Comparison of ENCODE assay signal across 19 cellular contexts in genomic region chr4:184653650-184654049, GRCh38. TPM values are rescaled to one million over a fixed set of nuclear protein-coding genes. Genes with fewer than 3 reads are reported as not detected.
DNase-seq lines count a peak whose midpoint lies in the region; ATAC-seq and TF ChIP-seq lines count a peak whose summit lies in the region.
"Had no signal": no experiment of that assay in that cellular context is flagged by ENCODE, and none has a peak within 500 bp of the region (broad histone marks: within the 10 kb centered on the region; RNA-seq: fewer than 3 reads in every experiment).

No MANE protein-coding gene starts in this region.

- H3K9me3 Mint-ChIP-seq in activated CD4-positive, alpha-beta T cell treated with anti-CD3 and anti-CD28 coated beads for 36 hours (ENCODE audit: low read depth), result no peaks in the 10 kb centered on the region
- H3K9me3 Mint-ChIP-seq in activated CD4-positive, alpha-beta T cell treated with anti-CD3 and anti-CD28 coated beads, Interleukin-2, amount 10 ng/mL, durations not matched to agents 7 days and 5 days, result no peaks in the 10 kb centered on the region
- H3K9me3 Mint-ChIP-seq: naive B cell had no signal

- H3K4me3 ChIP-seq in SJCRH30, result no peak overlapping the region
- no peak overlapping the region for H3K4me3 ChIP-seq in foreskin fibroblast (ENCODE audit: low read depth in 1 of 2, low read length in 2 of 2)
- no peak overlapping the region for H3K4me3 ChIP-seq in heart left ventricle
- H3K4me3 ChIP-seq: heart right ventricle, upper lobe of left lung had no signal

- peaks cover 15% of the 10 kb centered on the region for H3K4me1 Mint-ChIP-seq in activated CD4-positive, alpha-beta T cell treated with anti-CD3 and anti-CD28 coated beads for 36 hours
- peaks cover 26% of the 10 kb centered on the region for H3K4me1 Mint-ChIP-seq in activated CD4-positive, alpha-beta T cell treated with anti-CD3 and anti-CD28 coated beads, Interleukin-2, amount 10 ng/mL, durations not matched to agents 7 days and 5 days

- no peak for TF ChIP-seq CTCF in foreskin fibroblast (IDR thresholded peaks at IDR 0.05; ENCODE audit: low read depth, low read length)
- TF ChIP-seq CTCF in heart left ventricle (IDR thresholded peaks at IDR 0.05), result no peak

- H3K27ac ChIP-seq in SJCRH30, result peak overlapping the region; percentile 59
- H3K27ac ChIP-seq in heart left ventricle, result no peak overlapping the region
- H3K27ac ChIP-seq: 22Rv1, heart right ventricle, upper lobe of left lung had no signal

- DNase-seq in activated CD4-positive, alpha-beta T cell treated with anti-CD3 and anti-CD28 coated beads for 36 hours, result no peak
- DNase-seq in activated CD4-positive, alpha-beta T cell treated with anti-CD3 and anti-CD28 coated beads, Interleukin-2, amount 10 ng/mL, durations not matched to agents 7 days and 5 days, result no peak
- DNase-seq in SJCRH30 (peak; percentile 71 to 90), foreskin fibroblast (peak; percentile 59 to 81), stromal cell of bone marrow (ENCODE audit: low read depth) (peak; percentile 41), heart left ventricle (no peak), RKO (ENCODE audit: low spot score) (no peak)
- DNase-seq: activated naive CD4-positive, alpha-beta T cell treated with anti-CD3 and anti-CD28 coated beads, Interleukin-2, amount 50 U/mL, for 16 hours; caudate nucleus; heart right ventricle; Kasumi-1; left colon; naive B cell; NCI-H187 treated with DMSO at 0.1 percent for 48 hours; stimulated activated CD4-positive, alpha-beta T cell treated with anti-CD3 and anti-CD28 coated beads, Interleukin-2, amount 100 ng/mL, for 48 hours; upper lobe of left lung had no signal

- WGBS in heart left ventricle, 4 donors, result 15 to 32% (median 27%) methylated on average over 2 of the region's 2 CpGs

- H3K27ac Mint-ChIP-seq in activated CD4-positive, alpha-beta T cell treated with anti-CD3 and anti-CD28 coated beads for 36 hours, result peak overlapping the region; percentile 1
- no peak overlapping the region for H3K27ac Mint-ChIP-seq in activated CD4-positive, alpha-beta T cell treated with anti-CD3 and anti-CD28 coated beads, Interleukin-2, amount 10 ng/mL, durations not matched to agents 7 days and 5 days
- H3K27ac Mint-ChIP-seq: naive B cell had no signal

- H3K4me3 Mint-ChIP-seq in activated CD4-positive, alpha-beta T cell treated with anti-CD3 and anti-CD28 coated beads for 36 hours, result no peak overlapping the region
- no peak overlapping the region for H3K4me3 Mint-ChIP-seq in activated CD4-positive, alpha-beta T cell treated with anti-CD3 and anti-CD28 coated beads, Interleukin-2, amount 10 ng/mL, durations not matched to agents 7 days and 5 days

- H3K27me3 ChIP-seq in SJCRH30, result no peaks in the 10 kb centered on the region
- H3K27me3 ChIP-seq in heart left ventricle, result no peaks in the 10 kb centered on the region
- H3K27me3 ChIP-seq: heart right ventricle, upper lobe of left lung had no signal

- H3K36me3 ChIP-seq in SJCRH30, result no peaks in the 10 kb centered on the region
- peaks cover 0 to 28% (median 4%) of the 10 kb centered on the region in 9 donors for H3K36me3 ChIP-seq in heart left ventricle

- H3K27me3 Mint-ChIP-seq in activated CD4-positive, alpha-beta T cell treated with anti-CD3 and anti-CD28 coated beads for 36 hours, result no peaks in the 10 kb centered on the region
- H3K27me3 Mint-ChIP-seq in activated CD4-positive, alpha-beta T cell treated with anti-CD3 and anti-CD28 coated beads, Interleukin-2, amount 10 ng/mL, durations not matched to agents 7 days and 5 days, result no peaks in the 10 kb centered on the region
- H3K27me3 Mint-ChIP-seq: naive B cell had no signal

- H3K4me1 ChIP-seq in SJCRH30, result peaks cover 9% of the 10 kb centered on the region
- H3K4me1 ChIP-seq in heart left ventricle, result peaks cover 0 to 28% (median 9%) of the 10 kb centered on the region in 12 donors

- H3K36me3 Mint-ChIP-seq in activated CD4-positive, alpha-beta T cell treated with anti-CD3 and anti-CD28 coated beads for 36 hours (ENCODE audit: low read depth), result peaks cover 18% of the 10 kb centered on the region
- peaks cover 22% of the 10 kb centered on the region for H3K36me3 Mint-ChIP-seq in activated CD4-positive, alpha-beta T cell treated with anti-CD3 and anti-CD28 coated beads, Interleukin-2, amount 10 ng/mL, durations not matched to agents 7 days and 5 days (ENCODE audit: low read depth)
- H3K36me3 Mint-ChIP-seq: naive B cell had no signal

- H3K9me3 ChIP-seq in SJCRH30 (replicated peaks), result no peaks in the 10 kb centered on the region
- no peaks in the 10 kb centered on the region for H3K9me3 ChIP-seq in heart left ventricle
- H3K9me3 ChIP-seq: heart right ventricle, upper lobe of left lung had no signal

- TF ChIP-seq POLR2A in heart left ventricle (IDR thresholded peaks at IDR 0.05), result no peak

- ATAC-seq in activated CD4-positive, alpha-beta T cell treated with anti-CD3 and anti-CD28 coated beads for 36 hours, result no peak
- ATAC-seq in heart left ventricle (no peak), GM21528 (IDR thresholded peaks at IDR 0.05; ENCODE audit: low FRiP score, unreplicated experiment) (no peak)
- ATAC-seq: heart right ventricle, left colon, Panc1 had no signal

- CTCF ChIA-PET in activated CD4-positive, alpha-beta T cell treated with anti-CD3 and anti-CD28 coated beads for 36 hours (lab: Charles Lee), result no interaction called here
- CTCF ChIA-PET in activated CD4-positive, alpha-beta T cell treated with anti-CD3 and anti-CD28 coated beads, Interleukin-2, amount 10 ng/mL, durations not matched to agents 7 days and 5 days (lab: Charles Lee), result interaction anchor here (1.4 kb wide), 1 partner anchor 11 kb away, joined by 3 read pairs; no protein-coding TSS in a partner anchor

- intact Hi-C loops in activated CD4-positive, alpha-beta T cell treated with anti-CD3 and anti-CD28 coated beads for 36 hours (cut with DNase I, micrococcal nuclease), result no loop called here
- intact Hi-C loops in heart left ventricle (cut with DNase I), result loop anchor here in 1 of 10 donors (10.0 kb wide), 1 partner anchor 171 kb away; the partner anchor contains the start of gene ACSL1

- POLR2A ChIA-PET in activated CD4-positive, alpha-beta T cell treated with anti-CD3 and anti-CD28 coated beads for 36 hours (lab: Charles Lee), result no interaction called here
- POLR2A ChIA-PET in activated CD4-positive, alpha-beta T cell treated with anti-CD3 and anti-CD28 coated beads, Interleukin-2, amount 10 ng/mL, durations not matched to agents 7 days and 5 days (lab: Charles Lee), result no interaction called here

RNA-seq across cellular contexts. Expression of gene PRIMPOL, which starts 4.1 kb away (rescaled TPM):
- 10 to 100 TPM; 20.4 to 24.3 TPM for total RNA-seq in activated CD4-positive, alpha-beta T cell treated with anti-CD3 and anti-CD28 coated beads for 36 hours
- 10 to 100 TPM; 20.2 to 21.4 TPM for total RNA-seq in activated CD4-positive, alpha-beta T cell treated with anti-CD3 and anti-CD28 coated beads, Interleukin-2, amount 10 ng/mL, durations not matched to agents 7 days and 5 days
- total RNA-seq in SJCRH30 (2014; rRNA removed; shearing (Covaris generic)), result 19.0 and 24.7 TPM in 2 replicates
- total RNA-seq in heart left ventricle, result 10 to 100 TPM in 7 of 9 donors, 1 to 10 TPM in 2; 5.4 to 12.4 (median 10.6) TPM
- polyA plus RNA-seq in heart left ventricle, result 10 to 100 TPM in 1 of 2 donors, 1 to 10 TPM in 1; 5.2 to 24.8 TPM

RNA-seq across cellular contexts. Expression of gene CASP3, which starts 4.4 kb away (rescaled TPM):
- 10 to 100 TPM; 44.3 to 65.7 TPM for total RNA-seq in activated CD4-positive, alpha-beta T cell treated with anti-CD3 and anti-CD28 coated beads for 36 hours
- total RNA-seq in activated CD4-positive, alpha-beta T cell treated with anti-CD3 and anti-CD28 coated beads, Interleukin-2, amount 10 ng/mL, durations not matched to agents 7 days and 5 days, result 10 to 100 TPM; 58.0 to 64.2 TPM
- 37.9 and 44.0 TPM in 2 replicates for total RNA-seq in SJCRH30 (2014; rRNA removed; shearing (Covaris generic))
- total RNA-seq in heart left ventricle, result 10 to 100 TPM in 7 of 9 donors, 1 to 10 TPM in 2; 7.3 to 32.0 (median 15.8) TPM
- polyA plus RNA-seq in heart left ventricle, result 10 to 100 TPM in 1 of 2 donors, 1 to 10 TPM in 1; 7.8 to 20.4 TPM

Comparison
In these comparisons a context has a peak if more than half of its experiments do, and no peak if none do; other contexts are left out.
1. DNase-seq: peak in SJCRH30 (2 of 2), foreskin fibroblast (2 of 2) and stromal cell of bone marrow (single experiment); none in activated CD4-positive, alpha-beta T cell treated with anti-CD3 and anti-CD28 coated beads for 36 hours (single experiment), activated CD4-positive, alpha-beta T cell treated with anti-CD3 and anti-CD28 coated beads, Interleukin-2, amount 10 ng/mL, durations not matched to agents 7 days and 5 days (single experiment), heart left ventricle (0 of 5) and RKO (single experiment).